In genomic region chr7:110841840-110842579, GRCh38 we compare ENCODE assay signal across 20 cellular contexts.
A peak's percentile ranks its signal among the peaks of the same experiment; 100 is the strongest.
DNase-seq lines count a peak whose midpoint lies in the region; ATAC-seq and TF ChIP-seq lines count a peak whose summit lies in the region.
"Had no signal": no experiment of that assay in that cellular context is flagged by ENCODE, and none has a peak within 500 bp of the region (broad histone marks: within the 10 kb centered on the region; RNA-seq: fewer than 3 reads in every experiment).

No MANE protein-coding gene starts in this region.

- ATAC-seq in SK-N-SH treated with all-trans-retinoic acid at 6 μM for 48 hours (peak; percentile 47; the same call in 1 of the 3 replicates), GM19463 (IDR thresholded peaks at IDR 0.05; ENCODE audit: unreplicated experiment) (no peak)
- ATAC-seq: left lobe of liver, sciatic nerve had no signal

- no peak overlapping the region for H2BK12ac ChIP-seq in mesenchymal stem cell (ENCODE audit: low read length in 2 of 2)

- no peak overlapping the region for H2AFZ ChIP-seq in mesenchymal stem cell (ENCODE audit: low read depth, low read length)

- no peaks in the 10 kb centered on the region for H3K36me3 ChIP-seq in mesenchymal stem cell (ENCODE audit: control insufficient read depth in 1 of 2, insufficient read depth in 2 of 2, low read depth in 1 of 2, low read length in 2 of 2)
- H3K36me3 ChIP-seq: heart left ventricle, MG63 had no signal

- no peaks in the 10 kb centered on the region for H3K4me1 ChIP-seq in mesenchymal stem cell (ENCODE audit: control insufficient read depth, insufficient read depth, low read depth, low read length)

- no peaks in the 10 kb centered on the region for H3K9me3 ChIP-seq in mesenchymal stem cell (ENCODE audit: control insufficient read depth, low read length)
- H3K9me3 ChIP-seq: heart left ventricle, MG63 had no signal

- H3K79me1 ChIP-seq in mesenchymal stem cell (replicated peaks; ENCODE audit: low read length, poor library complexity, severe bottlenecking): no peaks in the 10 kb centered on the region

- H2AK5ac ChIP-seq in mesenchymal stem cell (ENCODE audit: low read length, severe bottlenecking): no peak overlapping the region

- no peak overlapping the region for H3K14ac ChIP-seq in mesenchymal stem cell (ENCODE audit: low read length in 2 of 2)

- no peak overlapping the region for H4K8ac ChIP-seq in mesenchymal stem cell (ENCODE audit: low read length)

- no peak overlapping the region for H2BK120ac ChIP-seq in mesenchymal stem cell (ENCODE audit: low read depth, low read length)

- H2BK15ac ChIP-seq in mesenchymal stem cell (ENCODE audit: low read depth, poor library complexity, severe bottlenecking): no peak overlapping the region

- peak overlapping the region; percentile 13 to 43 for H3K18ac ChIP-seq in mesenchymal stem cell (ENCODE audit: low read depth in 1 of 2, low read length in 2 of 2)

- 81% methylated on average over 4 of the region's 4 CpGs for WGBS in mesenchymal stem cell

- H3K27me3 ChIP-seq in mesenchymal stem cell (ENCODE audit: control insufficient read depth in 1 of 2, insufficient read depth in 1 of 2, low read length in 2 of 2): no peaks in the 10 kb centered on the region
- H3K27me3 ChIP-seq: heart left ventricle, MG63 had no signal

- no peak overlapping the region for H3K4me2 ChIP-seq in mesenchymal stem cell (ENCODE audit: low read length, poor library complexity, severe bottlenecking)

- H3K27ac ChIP-seq in mesenchymal stem cell (ENCODE audit: low read length, poor library complexity, severe bottlenecking): no peak overlapping the region
- H3K27ac ChIP-seq: heart left ventricle had no signal

- no peak overlapping the region for H3K23ac ChIP-seq in mesenchymal stem cell (ENCODE audit: low read length in 2 of 2)

- H4K91ac ChIP-seq in mesenchymal stem cell (ENCODE audit: low read length): peak overlapping the region; percentile 39

- no peak overlapping the region for H3K9ac ChIP-seq in mesenchymal stem cell (ENCODE audit: low read length)

- H2BK5ac ChIP-seq in mesenchymal stem cell (ENCODE audit: low read depth, low read length, poor library complexity, severe bottlenecking): no peak overlapping the region

- DNase-seq in D341Med (ENCODE audit: low spot score) (peak; percentile 33), NCI-H1694 (lab: John Stamatoyannopoulos, UW) (peak; percentile 42), mesenchymal stem cell (no peak), SHP77 treated with DMSO at 0.1 percent for 48 hours (lab: John Stamatoyannopoulos, UW) (no peak), T1000 (lab: John Stamatoyannopoulos, UW) (no peak)
- DNase-seq: activated CD4-positive, alpha-beta T cell treated with anti-CD3 and anti-CD28 coated beads for 1 hour; activated naive CD4-positive, alpha-beta T cell; activated T-cell treated with anti-CD3 and anti-CD28 coated beads, Interleukin-2, amount 50 U/mL, for 24 hours; amniotic stem cell; CD4-positive, alpha-beta T cell; dermis blood vessel endothelial cell; MG63; midbrain; NCI-H1930; NCI-H510A had no signal

- no peak overlapping the region for H3K4me3 ChIP-seq in mesenchymal stem cell (ENCODE audit: insufficient read depth in 1 of 2, low read depth in 1 of 2, low read length in 2 of 2)
- H3K4me3 ChIP-seq: heart left ventricle, MG63 had no signal

- H3K4ac ChIP-seq in mesenchymal stem cell (ENCODE audit: low read depth in 1 of 2, low read length in 2 of 2): no peak overlapping the region

TF ChIP-seq in SK-N-SH treated with all-trans-retinoic acid at 6 μM for 48 hours, 23 proteins besides CTCF, POLR2A, EP300 and RAD21:
- no peak for TF ChIP-seq CSDC2 (CRISPR knock-in tag; IDR thresholded peaks at IDR 0.05)
- 0 out of 2 replicates have a peak, but pooled peaks have one; percentile 1 for TF ChIP-seq ZNF70 (CRISPR knock-in tag; IDR thresholded peaks at IDR 0.05)
TF ChIP-seq in SK-N-SH treated with all-trans-retinoic acid at 6 μM for 48 hours: peak in this region for 1.

Comparison
In these comparisons a context has a peak if more than half of its experiments do, and no peak if none do; other contexts are left out.
1. DNase-seq: peak in D341Med (single experiment) and NCI-H1694 (single experiment); none in mesenchymal stem cell (single experiment), SHP77 treated with DMSO at 0.1 percent for 48 hours (single experiment) and T1000 (single experiment).